10 cellular contexts compared by ENCODE assay signal in genomic region chr5:146825033-146825432, GRCh38. TPM values are rescaled to one million over a fixed set of nuclear protein-coding genes. Genes with fewer than 3 reads are reported as not detected.
DNase-seq lines count a peak whose midpoint lies in the region; TF ChIP-seq lines count a peak whose summit lies in the region.
"Had no signal": no experiment of that assay in that cellular context is flagged by ENCODE, and none has a peak within 500 bp of the region (broad histone marks: within the 10 kb centered on the region; RNA-seq: fewer than 3 reads in every experiment).

No MANE protein-coding gene starts in this region.

- H3K36me3 ChIP-seq in liver (ENCODE audit: control insufficient read depth in 4 of 4, insufficient read depth in 3 of 4, low read depth in 1 of 4, low read length in 3 of 4) (no peaks in the 10 kb centered on the region), spleen (no peaks in the 10 kb centered on the region)

- DNase-seq in EH (ENCODE audit: low read depth) (peak; percentile 31), KBM-7 (peak; percentile 53), astrocyte of the cerebellum (ENCODE audit: low read depth) (peak; percentile 36), spleen (no peak), 8988T (no peak), hippocampal formation (lab: John Stamatoyannopoulos, UW) (no peak), NCI-H524 treated with DMSO at 0.1 percent for 48 hours (lab: John Stamatoyannopoulos, UW) (no peak)
- DNase-seq: HCEC 1CT, NCI-H1417 had no signal

- intact Hi-C loops in spleen (cut with DNase I; ENCODE audit: low total_unique reads): no loop called here

- 51% methylated on average over 5 of the region's 5 CpGs for WGBS in liver
- 47 to 64% (median 54%) methylated on average over 5 of the region's 5 CpGs for WGBS in spleen, 5 donors

- H3K4me1 ChIP-seq in liver (ENCODE audit: control insufficient read depth in 4 of 4, insufficient read depth in 4 of 4, low read length in 3 of 4) (no peaks in the 10 kb centered on the region), spleen (no peaks in the 10 kb centered on the region)

- no peak for TF ChIP-seq RAD21 in liver (IDR thresholded peaks at IDR 0.05)

- TF ChIP-seq CTCF in astrocyte of the cerebellum (IDR thresholded peaks at IDR 0.05; ENCODE audit: low read depth, low read length, missing control alignments): no peak
- TF ChIP-seq CTCF in liver (IDR thresholded peaks at IDR 0.05; ENCODE audit: low read depth, low read length, missing input control): no peak
- TF ChIP-seq CTCF in spleen (IDR thresholded peaks at IDR 0.05 in 8 of 11, conservative IDR thresholded peaks at IDR 0.05 in 3 of 11): no peak

- TF ChIP-seq POLR2A in spleen (IDR thresholded peaks at IDR 0.05): no peak

- H3K4me3 ChIP-seq in astrocyte of the cerebellum (ENCODE audit: low read depth, low read length): no peak overlapping the region
- H3K4me3 ChIP-seq in liver (ENCODE audit: low read depth in 1 of 3, low read length in 3 of 3): no peak overlapping the region
- H3K4me3 ChIP-seq in spleen: no peak overlapping the region

- H3K27me3 ChIP-seq in liver (ENCODE audit: control insufficient read depth in 4 of 4, insufficient read depth in 4 of 4, low read length in 3 of 4) (no peaks in the 10 kb centered on the region), spleen (replicated peaks in 1 of 7) (no peaks in the 10 kb centered on the region)

- H3K9me3 ChIP-seq in liver (ENCODE audit: control insufficient read depth in 4 of 4, low read length in 3 of 4) (no peaks in the 10 kb centered on the region), spleen (no peaks in the 10 kb centered on the region)

- H3K27ac ChIP-seq in liver (ENCODE audit: low read depth in 1 of 2, low read length in 2 of 2) (no peak overlapping the region), spleen (no peak overlapping the region)

- in situ Hi-C loops in KBM-7 (cut with MboI; ENCODE audit: low pct_unique_long_range_greater_than_20kb, low sequenced_read_pairs): no loop called here
- in situ Hi-C loops in astrocyte of the cerebellum (cut with HindIII; ENCODE audit: low sequenced_read_pairs): no loop called here

- no peak overlapping the region for H3K9ac ChIP-seq in liver (ENCODE audit: low read depth in 1 of 2, low read length in 2 of 2)

TF ChIP-seq in liver, 16 proteins besides CTCF, POLR2A, EP300 and RAD21:
- TF ChIP-seq SP1 (IDR thresholded peaks at IDR 0.05) (no peak), REST (IDR thresholded peaks at IDR 0.05) (peak; percentile 99), GABPA (IDR thresholded peaks at IDR 0.05 in 1 of 2, conservative IDR thresholded peaks at IDR 0.05 in 1 of 2) (no peak)

RNA-seq across cellular contexts. Expression of gene PPP2R2B, which starts 53.5 kb away (rescaled TPM):
- total RNA-seq in liver (1 to 10 TPM in 1 of 2 donors, under 1 TPM in 1; 0.50 to 6.3 TPM), spleen (1 to 10 TPM; 3.2 to 9.3 (median 6.0) TPM)
- polyA plus RNA-seq in liver (under 1 TPM; 0.15 to 0.31 TPM), spleen (under 1 TPM; 0.17 to 0.86 (median 0.28) TPM)

Comparison
In these comparisons a context has a peak if more than half of its experiments do, and no peak if none do; other contexts are left out.
1. DNase-seq: peak in EH (single experiment), KBM-7 (single experiment) and astrocyte of the cerebellum (single experiment); none in spleen (single experiment), 8988T (single experiment), hippocampal formation (0 of 2) and NCI-H524 treated with DMSO at 0.1 percent for 48 hours (single experiment).